ENCODE assay signal across 25 cellular contexts in genomic region chr1:33022650-33023200, GRCh38. TPM values are rescaled to one million over a fixed set of nuclear protein-coding genes. Genes with fewer than 3 reads are reported as not detected.
A peak's percentile ranks its signal among the peaks of the same experiment; 100 is the strongest.
DNase-seq lines count a peak whose midpoint lies in the region; ATAC-seq, FAIRE-seq and TF ChIP-seq lines count a peak whose summit lies in the region.
"Had no signal": no experiment of that assay in that cellular context is flagged by ENCODE, and none has a peak within 500 bp of the region (broad histone marks: within the 10 kb centered on the region; RNA-seq: fewer than 3 reads in every experiment).

No MANE protein-coding gene starts in this region.

- no TSS peak for BruUV-seq in K562 (replicated peaks; lab: Mats Ljungman, UMichigan)

- peaks cover 71% of the 10 kb centered on the region for H3K79me2 ChIP-seq in K562 (ENCODE audit: control insufficient read depth, insufficient read depth, low read length)

- no peaks in the 10 kb centered on the region for H3K27me3 ChIP-seq in K562 (ENCODE audit: control insufficient read depth in 2 of 2, insufficient read depth in 2 of 2, low read length in 2 of 2)
- no peaks in the 10 kb centered on the region for H3K27me3 ChIP-seq in transverse colon
- H3K27me3 ChIP-seq: heart left ventricle, upper lobe of left lung had no signal

- peaks cover 91% of the 10 kb centered on the region for H3K36me3 Mint-ChIP-seq in activated T-cell treated with anti-CD3 and anti-CD28 coated beads, Interleukin-2, amount 50 U/mL, for 24 hours (ENCODE audit: low read depth)
- peaks cover 51% of the 10 kb centered on the region for H3K36me3 Mint-ChIP-seq in activated T-cell treated with anti-CD3 and anti-CD28 coated beads, Interleukin-2, amount 50 U/mL, for 4 hours (ENCODE audit: insufficient read depth)

- peak overlapping the region in 1 of 2 experiments; percentile 3; a peak in 1 of 4 replicates for H3K9ac ChIP-seq in K562 (ENCODE audit: insufficient read depth in 1 of 2, low read depth in 2 of 2, low read length in 2 of 2)

- no peaks in the 10 kb centered on the region for H3K9me1 ChIP-seq in K562 (ENCODE audit: control insufficient read depth, insufficient read depth, low read length)

- H2AFZ ChIP-seq in K562 (ENCODE audit: low read depth, low read length) = no peak overlapping the region
- H2AFZ ChIP-seq: GM23338 had no signal

- TF ChIP-seq CTCF in K562 (IDR thresholded peaks at IDR 0.05 in 2 of 3, conservative IDR thresholded peaks at IDR 0.05 in 1 of 3; ENCODE audit: insufficient read depth in 2 of 3, low read depth in 1 of 3, low read length in 3 of 3) (no peak), mucosa of descending colon (IDR thresholded peaks at IDR 0.05) (no peak), transverse colon (IDR thresholded peaks at IDR 0.05) (no peak)

- H3K9me3 ChIP-seq in K562 (replicated peaks; ENCODE audit: control insufficient read depth, insufficient read depth, low read depth, low read length) = no peaks in the 10 kb centered on the region
- no peaks in the 10 kb centered on the region for H3K9me3 ChIP-seq in mucosa of descending colon
- no peaks in the 10 kb centered on the region for H3K9me3 ChIP-seq in transverse colon
- H3K9me3 ChIP-seq: A549, heart left ventricle, upper lobe of left lung had no signal

- no peak for DNase-seq in activated T-cell treated with anti-CD3 and anti-CD28 coated beads, Interleukin-2, amount 50 U/mL, for 24 hours
- no peak for DNase-seq in activated T-cell treated with anti-CD3 and anti-CD28 coated beads, Interleukin-2, amount 50 U/mL, for 4 hours
- DNase-seq in K562 (ENCODE audit: extremely low read depth in 1 of 4, low spot score in 3 of 4) (no peak), mucosa of descending colon (peak in 1 of 3 donors; percentile 52), transverse colon (no peak), DMS79 (lab: John Stamatoyannopoulos, UW) (no peak), iPS-NIHi7 (ENCODE audit: extremely low spot score) (no peak), COR-L47 (lab: John Stamatoyannopoulos, UW) (no peak)
- DNase-seq: activated effector memory CD4-positive, alpha-beta T cell treated with Interleukin-2 at 50 U/mL for 16 hours; CD8-positive, alpha-beta T cell; DMS153; effector CD4-positive, alpha-beta T cell; GDM1; heart left ventricle; KG1; NCI-H1436; NCI-H510A treated with DMSO at 0.1 percent for 48 hours; posterior cingulate gyrus; SHP77 treated with DMSO at 0.1 percent for 48 hours; SW 1271; upper lobe of left lung had no signal

- peaks cover 91% of the 10 kb centered on the region for H3K36me3 ChIP-seq in K562 (ENCODE audit: control insufficient read depth, insufficient read depth, low read length)
- no peaks in the 10 kb centered on the region for H3K36me3 ChIP-seq in mucosa of descending colon (ENCODE audit: low read depth)
- peaks cover 0 to 37% (median 15%) of the 10 kb centered on the region in 4 donors for H3K36me3 ChIP-seq in transverse colon

- H3K4me1 ChIP-seq in K562 (replicated peaks in 1 of 2; ENCODE audit: control insufficient read depth in 2 of 2, insufficient read depth in 2 of 2, low read length in 2 of 2) (peaks cover 11 to 19% of the 10 kb centered on the region in 2 experiments), mucosa of descending colon (ENCODE audit: low read depth) (peaks cover 42% of the 10 kb centered on the region), transverse colon (peaks cover 9 to 50% (median 41%) of the 10 kb centered on the region in 4 donors)
- H3K4me1 ChIP-seq: A549 had no signal

- peak overlapping the region; percentile 73 for H3K27ac Mint-ChIP-seq in activated T-cell treated with anti-CD3 and anti-CD28 coated beads, Interleukin-2, amount 50 U/mL, for 24 hours
- H3K27ac Mint-ChIP-seq: GM23338 had no signal

- H4K20me1 ChIP-seq in K562 (replicated peaks; ENCODE audit: control insufficient read depth, insufficient read depth, low read length) = peaks cover 29% of the 10 kb centered on the region

- in situ Hi-C loops in K562 (cut with MboI) = no loop called here
- in situ Hi-C loops in transverse colon (cut with MboI; ENCODE audit: low pct_ligation_motif_present in 1 of 4, low pct_unique_long_range_greater_than_20kb in 1 of 4, low sequenced_read_pairs in 3 of 4) = no loop called here

- no peaks in the 10 kb centered on the region for H3K27me3 Mint-ChIP-seq in activated T-cell treated with anti-CD3 and anti-CD28 coated beads, Interleukin-2, amount 50 U/mL, for 24 hours
- H3K27me3 Mint-ChIP-seq in activated T-cell treated with anti-CD3 and anti-CD28 coated beads, Interleukin-2, amount 50 U/mL, for 4 hours (ENCODE audit: low read depth) = no peaks in the 10 kb centered on the region

- no peak for FAIRE-seq in K562 (lab: Jason Lieb, UNC)
- FAIRE-seq: A549, TTC549 had no signal

- no peak for TF ChIP-seq EP300 in K562 (IDR thresholded peaks at IDR 0.05; ENCODE audit: low read length)
- no peak for TF ChIP-seq EP300 in transverse colon (IDR thresholded peaks at IDR 0.05; ENCODE audit: low read depth)

- POLR2A ChIA-PET in K562 (lab: Yijun Ruan, JAX) = interaction anchor here (0.7 to 4.1 kb wide), 10 partner anchors 8 to 217 kb away, joined by 3 to 20 read pairs (median 4); partner anchors contain the start of gene RNF19B

- no peak overlapping the region for H3K4me3 Mint-ChIP-seq in activated T-cell treated with anti-CD3 and anti-CD28 coated beads, Interleukin-2, amount 50 U/mL, for 24 hours
- no peak overlapping the region for H3K4me3 Mint-ChIP-seq in activated T-cell treated with anti-CD3 and anti-CD28 coated beads, Interleukin-2, amount 50 U/mL, for 4 hours
- H3K4me3 Mint-ChIP-seq: CD8-positive, alpha-beta T cell; GM23338 had no signal

- CTCF ChIA-PET in K562 (lab: Yijun Ruan, JAX; ENCODE audit: low intra/inter-chr PET ratio) = no interaction called here

- peaks cover 69% of the 10 kb centered on the region for H3K4me1 Mint-ChIP-seq in activated T-cell treated with anti-CD3 and anti-CD28 coated beads, Interleukin-2, amount 50 U/mL, for 24 hours (ENCODE audit: low read depth)
- H3K4me1 Mint-ChIP-seq in activated T-cell treated with anti-CD3 and anti-CD28 coated beads, Interleukin-2, amount 50 U/mL, for 4 hours (ENCODE audit: low read depth) = peaks cover 48% of the 10 kb centered on the region

- no peak for TF ChIP-seq RAD21 in K562 (CRISPR knock-in tag; conservative IDR thresholded peaks at IDR 0.05 in 1 of 2, IDR thresholded peaks at IDR 0.05 in 1 of 2)

- H3K27ac ChIP-seq in K562 (ENCODE audit: extremely low read depth, low read depth, low read length) = peak overlapping the region; percentile 17; the same call in 1 of the 3 replicates
- peak overlapping the region; percentile 64 to 76 (median 74) for H3K27ac ChIP-seq in transverse colon
- H3K27ac ChIP-seq: A549, heart left ventricle, upper lobe of left lung had no signal

- H3K9me3 Mint-ChIP-seq in activated T-cell treated with anti-CD3 and anti-CD28 coated beads, Interleukin-2, amount 50 U/mL, for 24 hours = no peaks in the 10 kb centered on the region
- H3K9me3 Mint-ChIP-seq in activated T-cell treated with anti-CD3 and anti-CD28 coated beads, Interleukin-2, amount 50 U/mL, for 4 hours = no peaks in the 10 kb centered on the region
- H3K9me3 Mint-ChIP-seq: CD8-positive, alpha-beta T cell; GM23338 had no signal

- TF ChIP-seq POLR2A in K562 (conservative IDR thresholded peaks at IDR 0.05) = no peak
- TF ChIP-seq POLR2A in transverse colon (IDR thresholded peaks at IDR 0.05) = no peak

- intact Hi-C loops in K562 (cut with micrococcal nuclease) (no loop called here), mucosa of descending colon (cut with DNase I, micrococcal nuclease) (no loop called here), transverse colon (cut with DNase I; ENCODE audit: low total_unique reads) (no loop called here)

- no peak for ATAC-seq in activated T-cell treated with anti-CD3 and anti-CD28 coated beads, Interleukin-2, amount 50 U/mL, for 4 hours
- ATAC-seq in K562 = peak; percentile 37
- ATAC-seq in mucosa of descending colon = peak; percentile 85
- ATAC-seq: A549; CD8-positive, alpha-beta T cell; GM23338; heart left ventricle had no signal

- H3K4me2 ChIP-seq in K562 (ENCODE audit: insufficient read depth, low read length) = no peak overlapping the region; the same call in 1 of the 2 replicates
- H3K4me2 ChIP-seq: A549, GM23338 had no signal

- H3K4me3 ChIP-seq in K562 (no peak overlapping the region), mucosa of descending colon (no peak overlapping the region), transverse colon (no peak overlapping the region)
- H3K4me3 ChIP-seq: A549, GM23338, heart left ventricle, upper lobe of left lung had no signal

RNA-seq across cellular contexts. Expression of gene AK2, which starts 14.0 kb away (rescaled TPM):
- 100 to 1,000 TPM; 320 to 346 (median 334) TPM for total RNA-seq in activated T-cell treated with anti-CD3 and anti-CD28 coated beads, Interleukin-2, amount 50 U/mL, for 4 hours
- 308 and 373 TPM in 2 replicates for total RNA-seq in K562 (2011; cell fraction: chromatin; rRNA removed; ENCODE audit: low replicate concordance)
- 190 and 213 TPM in 2 replicates for total RNA-seq in K562 (2011; cell fraction: nucleolus; rRNA removed)
- total RNA-seq in K562 (2011; cell fraction: nucleoplasm; rRNA removed) = 283 and 338 TPM in 2 replicates
- total RNA-seq in K562 (2014; rRNA removed) (349 and 444 TPM in 2 replicates), K562 (2014; rRNA removed; fragmentation: Illumina TruSeq; extraction: Trizol) (456 and 483 TPM in 2 replicates), K562 (2015; rRNA removed; fragmentation: Illumina TruSeq; extraction: Trizol) (490 and 510 TPM in 2 replicates), K562 (2021) (509 and 517 TPM in 2 replicates), mucosa of descending colon (100 to 1,000 TPM; 147 to 228 (median 186) TPM), transverse colon (100 to 1,000 TPM; 209 to 296 (median 211) TPM)
- polyA plus RNA-seq in K562 (2011; rRNA removed) (447 and 549 TPM in 2 replicates), K562 (2014; fragmentation: Illumina TruSeq; extraction: Trizol) (802 and 1,050 TPM in 2 replicates), K562 (2014; fragmentation: Nextera tagmentation; extraction: Ambion mirVana) (100 to 1,000 TPM; 105 to 140 TPM), K562 (2014; rRNA removed) (512 and 577 TPM in 2 replicates)
- polyA plus RNA-seq in K562 (2011; cell fraction: cytosol; rRNA removed) = 383 and 522 TPM in 2 replicates
- polyA plus RNA-seq in K562 (2011; cell fraction: nucleus; rRNA removed) = 310 and 377 TPM in 2 replicates
- 354 and 451 TPM in 2 replicates for polyA plus RNA-seq in K562 (2012)
- polyA minus RNA-seq in K562 (2011; rRNA and poly(A)+ RNA removed) = 247 and 258 TPM in 2 replicates
- polyA minus RNA-seq in K562 (2011; cell fraction: cytosol; rRNA and poly(A)+ RNA removed) = 169 and 177 TPM in 2 replicates
- polyA minus RNA-seq in K562 (2011; cell fraction: nucleus; rRNA and poly(A)+ RNA removed) = 101 and 183 TPM in 2 replicates

RNA-seq across cellular contexts. Expression of gene RNF19B, which starts 58.1 kb away (rescaled TPM):
- total RNA-seq in activated T-cell treated with anti-CD3 and anti-CD28 coated beads, Interleukin-2, amount 50 U/mL, for 4 hours = 10 to 100 TPM; 21.4 to 32.9 (median 23.9) TPM
- total RNA-seq in K562 (2011; cell fraction: chromatin; rRNA removed; ENCODE audit: low replicate concordance) = 7.2 and 10.6 TPM in 2 replicates
- total RNA-seq in K562 (2011; cell fraction: nucleolus; rRNA removed) = 7.9 and 11.3 TPM in 2 replicates
- 6.7 and 7.8 TPM in 2 replicates for total RNA-seq in K562 (2011; cell fraction: nucleoplasm; rRNA removed)
- total RNA-seq in K562 (2014; rRNA removed) (9.6 and 11.8 TPM in 2 replicates), K562 (2014; rRNA removed; fragmentation: Illumina TruSeq; extraction: Trizol) (9.1 and 10.2 TPM in 2 replicates), K562 (2015; rRNA removed; fragmentation: Illumina TruSeq; extraction: Trizol) (10.5 and 10.9 TPM in 2 replicates), K562 (2021) (14.9 TPM in 2 replicates), mucosa of descending colon (10 to 100 TPM; 51.5 to 74.9 (median 68.0) TPM), transverse colon (10 to 100 TPM; 22.5 to 83.8 (median 62.0) TPM)
- polyA plus RNA-seq in K562 (2011; rRNA removed) (10.2 and 14.3 TPM in 2 replicates), K562 (2014; fragmentation: Illumina TruSeq; extraction: Trizol) (14.1 and 14.6 TPM in 2 replicates), K562 (2014; fragmentation: Nextera tagmentation; extraction: Ambion mirVana) (1 to 10 TPM; 2.6 to 2.8 TPM), K562 (2014; rRNA removed) (10.1 and 11.6 TPM in 2 replicates)
- 9.9 and 11.1 TPM in 2 replicates for polyA plus RNA-seq in K562 (2011; cell fraction: cytosol; rRNA removed)
- 5.4 and 6.0 TPM in 2 replicates for polyA plus RNA-seq in K562 (2011; cell fraction: nucleus; rRNA removed)
- polyA plus RNA-seq in K562 (2012) = 12.3 and 15.2 TPM in 2 replicates
- polyA minus RNA-seq in K562 (2011; rRNA and poly(A)+ RNA removed) = 18.7 and 25.2 TPM in 2 replicates
- polyA minus RNA-seq in K562 (2011; cell fraction: cytosol; rRNA and poly(A)+ RNA removed) = 7.8 and 11.6 TPM in 2 replicates
- polyA minus RNA-seq in K562 (2011; cell fraction: nucleus; rRNA and poly(A)+ RNA removed) = 4.7 and 7.8 TPM in 2 replicates

RNA-seq across cellular contexts. Expression of gene AZIN2, which starts 58.2 kb away (rescaled TPM):
- 1 to 10 TPM in 2 of 3 donors, under 1 TPM in 1; 0.30 to 2.2 (median 1.4) TPM for total RNA-seq in activated T-cell treated with anti-CD3 and anti-CD28 coated beads, Interleukin-2, amount 50 U/mL, for 4 hours
- 3.5 and 3.7 TPM in 2 replicates for total RNA-seq in K562 (2011; cell fraction: chromatin; rRNA removed; ENCODE audit: low replicate concordance)
- 2.2 and 6.7 TPM in 2 replicates for total RNA-seq in K562 (2011; cell fraction: nucleolus; rRNA removed)
- 1.5 and 3.9 TPM in 2 replicates for total RNA-seq in K562 (2011; cell fraction: nucleoplasm; rRNA removed)
- total RNA-seq in K562 (2014; rRNA removed) = 0.61 and 0.91 TPM in 2 replicates
- 0.18 and 0.57 TPM in 2 replicates for total RNA-seq in K562 (2014; rRNA removed; fragmentation: Illumina TruSeq; extraction: Trizol)
- total RNA-seq in K562 (2015; rRNA removed; fragmentation: Illumina TruSeq; extraction: Trizol) = 0.14 and 0.23 TPM in 2 replicates
- total RNA-seq in K562 (2021) = 0.36 and 0.42 TPM in 2 replicates
- polyA plus RNA-seq in K562 (2011; rRNA removed) = 0.41 and 0.68 TPM in 2 replicates
- 0.41 and 0.57 TPM in 2 replicates for polyA plus RNA-seq in K562 (2011; cell fraction: cytosol; rRNA removed)
- 1.8 and 1.9 TPM in 2 replicates for polyA plus RNA-seq in K562 (2011; cell fraction: nucleus; rRNA removed)
- 0.65 and 1.1 TPM in 2 replicates for polyA plus RNA-seq in K562 (2012)
- polyA plus RNA-seq in K562 (2014; fragmentation: Illumina TruSeq; extraction: Trizol) = 0.06 and 0.82 TPM in 2 replicates
- not detected for polyA plus RNA-seq in K562 (2014; fragmentation: Nextera tagmentation; extraction: Ambion mirVana)
- polyA plus RNA-seq in K562 (2014; rRNA removed) = 0.22 and 0.56 TPM in 2 replicates
- 0.39 and 0.77 TPM in 2 replicates for polyA minus RNA-seq in K562 (2011; rRNA and poly(A)+ RNA removed)
- not detected in 2 replicates for polyA minus RNA-seq in K562 (2011; cell fraction: cytosol; rRNA and poly(A)+ RNA removed)
- 1.2 and 2.2 TPM in 2 replicates for polyA minus RNA-seq in K562 (2011; cell fraction: nucleus; rRNA and poly(A)+ RNA removed)
- total RNA-seq in mucosa of descending colon = 10 to 100 TPM; 13.8 to 36.5 (median 19.0) TPM
- 10 to 100 TPM; 11.6 to 93.3 (median 42.0) TPM for total RNA-seq in transverse colon
- total RNA-seq: HT-29 had no signal

Comparison
In these comparisons a context has a peak if more than half of its experiments do, and no peak if none do; other contexts are left out.
1. ATAC-seq: peak in K562 (single experiment) and mucosa of descending colon (single experiment); none in activated T-cell treated with anti-CD3 and anti-CD28 coated beads, Interleukin-2, amount 50 U/mL, for 4 hours (0 of 2).